8 cellular contexts compared by ENCODE assay signal in genomic region chr22:40348025-40348658, GRCh38. TPM values are rescaled to one million over a fixed set of nuclear protein-coding genes. Genes with fewer than 3 reads are reported as not detected.
DNase-seq lines count a peak whose midpoint lies in the region; ATAC-seq and TF ChIP-seq lines count a peak whose summit lies in the region.

No MANE protein-coding gene starts in this region.

- DNase-seq in ELF-1 (ENCODE audit: low read depth, low spot score) (peak; percentile 49), T-helper 22 cell (ENCODE audit: low read depth) (peak; percentile 37), astrocyte of the spinal cord (ENCODE audit: low read depth, low spot score) (peak; percentile 60), iPS-NIHi7 (ENCODE audit: extremely low spot score) (peak; percentile 72)
- DNase-seq in Jurkat, Clone E6-1 (ENCODE audit: low read depth, low spot score) = peak; percentile 66
- DNase-seq in stimulated activated CD4-positive, alpha-beta T cell treated with anti-CD3 and anti-CD28 coated beads, Interleukin-2, amount 100 ng/mL, for 24 hours = peak; percentile 67 to 70

- ATAC-seq in HG02678 (IDR thresholded peaks at IDR 0.05; ENCODE audit: unreplicated experiment) (no peak), GM19324 (IDR thresholded peaks at IDR 0.05; ENCODE audit: low FRiP score, unreplicated experiment) (no peak)

- peak overlapping the region; percentile 96 for H3K4me3 ChIP-seq in Jurkat, Clone E6-1 (ENCODE audit: low read length)
- no peak overlapping the region for H3K4me3 ChIP-seq in astrocyte of the spinal cord (ENCODE audit: low read depth, low read length)

- in situ Hi-C loops in astrocyte of the spinal cord (cut with HindIII; ENCODE audit: low sequenced_read_pairs) = no loop called here

- peak; percentile 87 for TF ChIP-seq CTCF in astrocyte of the spinal cord (IDR thresholded peaks at IDR 0.05; ENCODE audit: low read depth, low read length)

RNA-seq across cellular contexts. Expression of gene ADSL, which starts 1.8 kb away (rescaled TPM):
- 224 TPM for polyA plus RNA-seq in Jurkat, Clone E6-1 (2012; ENCODE audit: insufficient read depth, insufficient read length)

RNA-seq across cellular contexts. Expression of gene SGSM3, which starts 22.3 kb away (rescaled TPM):
- 91.5 TPM for polyA plus RNA-seq in Jurkat, Clone E6-1 (2012; ENCODE audit: insufficient read depth, insufficient read length)
